In genomic region chr5:9401786-9402472, GRCh38 we compare ENCODE assay signal across 24 cellular contexts.
DNase-seq lines count a peak whose midpoint lies in the region; ATAC-seq and TF ChIP-seq lines count a peak whose summit lies in the region.
"Had no signal": no experiment of that assay in that cellular context is flagged by ENCODE, and none has a peak within 500 bp of the region (broad histone marks: within the 10 kb centered on the region; RNA-seq: fewer than 3 reads in every experiment).

No MANE protein-coding gene starts in this region.

- no peaks in the 10 kb centered on the region for H3K36me3 ChIP-seq in adipocyte (ENCODE audit: control insufficient read depth, insufficient read depth, low read length, severe bottlenecking)
- H3K36me3 ChIP-seq: BLaER1 treated with 17β-estradiol and CSF1 and Interleukin-3, amounts not matched to agents 10 nM and 100 nM; colonic mucosa; esophagus squamous epithelium; heart left ventricle; right atrium auricular region had no signal

- H3K4me1 ChIP-seq in adipocyte (ENCODE audit: control insufficient read depth, insufficient read depth, low read length) (peaks cover 17% of the 10 kb centered on the region), right cardiac atrium (ENCODE audit: control insufficient read depth, insufficient read depth, low read length) (no peaks in the 10 kb centered on the region)
- H3K4me1 ChIP-seq: A549; BLaER1 treated with 17β-estradiol and CSF1 and Interleukin-3, amounts not matched to agents 10 nM and 100 nM; colonic mucosa; esophagus squamous epithelium; right atrium auricular region had no signal

- TF ChIP-seq CTCF in AG09309 (IDR thresholded peaks at IDR 0.05; ENCODE audit: control insufficient read depth, insufficient read depth, low read depth, low read length, missing control alignments) (no peak), fibroblast of villous mesenchyme (IDR thresholded peaks at IDR 0.05; ENCODE audit: insufficient read depth, low read depth, low read length) (no peak)

- DNase-seq in AG09309 (ENCODE audit: low read depth) (peak; percentile 58), HS-5 (ENCODE audit: low read depth) (peak; percentile 14), adipocyte (ENCODE audit: low read depth) (peak; percentile 62), fibroblast of villous mesenchyme (ENCODE audit: low read depth) (peak; percentile 82), posterior vena cava (ENCODE audit: low spot score) (no peak), NCI-H748 (lab: John Stamatoyannopoulos, UW; ENCODE audit: unreplicated experiment) (no peak), NCI-H1930 (lab: John Stamatoyannopoulos, UW) (no peak), right cardiac atrium (no peak)
- DNase-seq: activated CD8-positive, alpha-beta memory T cell treated with anti-CD3 and anti-CD28 coated beads, Interleukin-2, amount 50 U/mL, for 48 hours; activated effector memory CD4-positive, alpha-beta T cell treated with Interleukin-2 at 50 U/mL for 16 hours; activated naive CD8-positive, alpha-beta T cell treated with anti-CD3 and anti-CD28 coated beads, Interleukin-2, amount 10 ng/mL, durations not matched to agents 7 days and 5 days; body of pancreas; colonic mucosa; effector memory CD8-positive, alpha-beta T cell; esophagus squamous epithelium; heart left ventricle; KG1; left cardiac atrium; naive thymus-derived CD8-positive, alpha-beta T cell; NCI-H2081 treated with DMSO at 0.1 percent for 48 hours; NCI-H510A had no signal

- no peak for ATAC-seq in right cardiac atrium
- ATAC-seq: A549; body of pancreas; effector memory CD8-positive, alpha-beta T cell; heart left ventricle; left cardiac atrium; naive thymus-derived CD8-positive, alpha-beta T cell had no signal

- H3K27ac ChIP-seq in right cardiac atrium (ENCODE audit: low read length) = no peak overlapping the region
- H3K27ac ChIP-seq: A549; BLaER1 treated with 17β-estradiol and CSF1 and Interleukin-3, amounts not matched to agents 10 nM and 100 nM; colonic mucosa; esophagus squamous epithelium; heart left ventricle; right atrium auricular region had no signal

- no peaks in the 10 kb centered on the region for H3K27me3 ChIP-seq in adipocyte (replicated peaks; ENCODE audit: control insufficient read depth, insufficient read depth, low read length)
- H3K27me3 ChIP-seq in right cardiac atrium (ENCODE audit: control insufficient read depth, insufficient read depth) = no peaks in the 10 kb centered on the region
- H3K27me3 ChIP-seq: BLaER1 treated with 17β-estradiol and CSF1 and Interleukin-3, amounts not matched to agents 10 nM and 100 nM; body of pancreas; colonic mucosa; esophagus squamous epithelium; heart left ventricle; right atrium auricular region had no signal

- H3K9me3 ChIP-seq in adipocyte (ENCODE audit: control insufficient read depth, low read length) = no peaks in the 10 kb centered on the region
- no peaks in the 10 kb centered on the region for H3K9me3 ChIP-seq in right cardiac atrium (ENCODE audit: control insufficient read depth, low read length)
- H3K9me3 ChIP-seq: A549, body of pancreas, colonic mucosa, esophagus squamous epithelium, right atrium auricular region had no signal

- H3K4me3 ChIP-seq in AG09309 (ENCODE audit: control insufficient read depth, low read depth, low read length) (no peak overlapping the region), adipocyte (ENCODE audit: low read length) (no peak overlapping the region), fibroblast of villous mesenchyme (ENCODE audit: low read depth, low read length) (no peak overlapping the region), right cardiac atrium (ENCODE audit: low read length) (no peak overlapping the region)
- H3K4me3 ChIP-seq: A549; BLaER1 treated with 17β-estradiol and CSF1 and Interleukin-3, amounts not matched to agents 10 nM and 100 nM; body of pancreas; colonic mucosa; esophagus squamous epithelium; heart left ventricle; right atrium auricular region had no signal

- intact Hi-C loops in posterior vena cava (cut with DNase I) (no loop called here), right cardiac atrium (cut with DNase I) (no loop called here)

- H3K9ac ChIP-seq in adipocyte (ENCODE audit: low read length) = no peak overlapping the region
- H3K9ac ChIP-seq: BLaER1 treated with 17β-estradiol and CSF1 and Interleukin-3, amounts not matched to agents 10 nM and 100 nM had no signal

- whole genome bisulfite sequencing in right cardiac atrium = 64% methylated on average over 4 of the region's 4 CpGs

Comparison
In these comparisons a context has a peak if more than half of its experiments do, and no peak if none do; other contexts are left out.
1. DNase-seq: peak in AG09309 (single experiment), HS-5 (single experiment), adipocyte (single experiment) and fibroblast of villous mesenchyme (single experiment); none in posterior vena cava (single experiment), NCI-H748 (single experiment), NCI-H1930 (0 of 2) and right cardiac atrium (0 of 3).